Comparison of ENCODE assay signal across 26 cellular contexts in the genomic region with DNA sequence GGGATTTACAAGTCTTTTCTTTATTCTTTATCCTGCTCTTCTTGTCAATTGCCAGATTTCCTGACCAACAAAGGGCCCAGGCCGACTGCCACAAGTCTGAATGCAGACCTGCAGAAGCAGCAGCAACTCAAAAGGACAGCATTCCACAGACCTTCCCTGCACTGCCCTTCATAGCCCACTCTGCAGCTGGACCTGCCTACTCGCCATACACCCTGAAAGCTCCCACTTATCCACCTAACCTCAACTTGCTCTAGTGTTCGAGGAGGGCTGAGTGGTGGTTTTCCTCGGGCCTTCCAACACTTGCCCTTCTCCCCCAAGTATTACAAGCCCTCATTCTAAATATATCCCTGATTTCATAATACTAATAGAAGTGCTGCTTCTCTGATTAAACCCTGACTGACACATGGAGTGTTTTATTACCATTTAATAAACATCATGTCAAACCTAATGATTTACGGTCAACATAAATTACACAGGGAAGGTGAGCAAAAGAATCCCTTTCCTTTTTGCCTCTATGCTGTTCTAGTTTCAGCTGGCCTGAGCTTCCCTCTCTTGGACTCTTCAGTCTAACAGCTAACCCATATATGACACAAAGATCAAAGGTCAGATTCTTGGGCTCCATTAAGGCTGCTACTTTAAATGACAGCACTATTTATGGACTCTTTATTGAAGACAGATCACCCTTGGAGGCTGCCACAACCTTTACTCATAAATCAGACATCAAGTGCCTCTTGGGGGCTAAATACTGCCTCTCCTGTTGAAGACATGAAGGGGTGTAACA.
"Had no signal": no experiment of that assay in that cellular context is flagged by ENCODE, and none has a peak within 500 bp of the region (broad histone marks: within the 10 kb centered on the region; RNA-seq: fewer than 3 reads in every experiment).

No MANE protein-coding gene starts in this region.

- H3K27ac ChIP-seq: breast epithelium, epithelial cell of prostate, heart left ventricle, lower lobe of right lung, prostate gland, skin epidermis, suprapubic skin, tibial nerve, uterus had no signal

- H3K36me3 ChIP-seq: breast epithelium, heart left ventricle, lower lobe of right lung, prostate gland, suprapubic skin, tibial nerve, uterus had no signal

- H3K27me3 ChIP-seq: uterus had no signal

- ATAC-seq: heart left ventricle; left colon; lower lobe of right lung; naive thymus-derived CD8-positive, alpha-beta T cell; stimulated activated effector memory CD8-positive, alpha-beta T cell treated with anti-CD3 and anti-CD28 coated beads, Interleukin-12 subunit alpha, Interleukin-12 subunit beta, amount 100 ng/mL, for 72 hours; stimulated activated naive CD8-positive, alpha-beta T cell treated with anti-CD3 and anti-CD28 coated beads, Interleukin-15, amount 100 ng/mL, for 72 hours had no signal

- DNase-seq: activated B cell treated with CpG ODN at 0.5 μM for 24 hours; activated CD4-positive, alpha-beta T cell treated with anti-CD3 and anti-CD28 coated beads for 4 hours; activated CD4-positive, alpha-beta T cell treated with anti-CD3 and anti-CD28 coated beads, Interleukin-2, amount 50 U/mL, for 48 hours; activated naive CD4-positive, alpha-beta T cell treated with anti-CD3 and anti-CD28 coated beads for 36 hours; activated naive CD8-positive, alpha-beta T cell treated with anti-CD3 and anti-CD28 coated beads, Interleukin-2, amount 10 ng/mL, durations not matched to agents 7 days and 5 days; activated T-cell treated with anti-CD3 and anti-CD28 coated beads, Interleukin-2, amount 50 U/mL, for 48 hours; amniotic stem cell; cerebellar nuclear complex; cortex of kidney; heart left ventricle; left colon; lower lobe of right lung; mesendoderm; naive thymus-derived CD8-positive, alpha-beta T cell; right cardiac atrium; stimulated activated CD4-positive, alpha-beta T cell treated with anti-CD3 and anti-CD28 coated beads, Interleukin-2, amount 100 ng/mL, for 24 hours; stimulated activated naive CD8-positive, alpha-beta T cell treated with anti-CD3 and anti-CD28 coated beads, Interleukin-15, amount 100 ng/mL, for 72 hours; T-helper 9 cell; uterus had no signal

- H3K4me1 ChIP-seq: breast epithelium, heart left ventricle, lower lobe of right lung, prostate gland, suprapubic skin, tibial nerve, uterus had no signal

- H3K4me3 ChIP-seq: breast epithelium, heart left ventricle, lower lobe of right lung, prostate gland, skin epidermis, suprapubic skin, tibial nerve, uterus had no signal

- H3K9me3 ChIP-seq: lower lobe of right lung, prostate gland, uterus had no signal
